Comparison of ENCODE assay signal across 8 cellular contexts in the genomic region with DNA sequence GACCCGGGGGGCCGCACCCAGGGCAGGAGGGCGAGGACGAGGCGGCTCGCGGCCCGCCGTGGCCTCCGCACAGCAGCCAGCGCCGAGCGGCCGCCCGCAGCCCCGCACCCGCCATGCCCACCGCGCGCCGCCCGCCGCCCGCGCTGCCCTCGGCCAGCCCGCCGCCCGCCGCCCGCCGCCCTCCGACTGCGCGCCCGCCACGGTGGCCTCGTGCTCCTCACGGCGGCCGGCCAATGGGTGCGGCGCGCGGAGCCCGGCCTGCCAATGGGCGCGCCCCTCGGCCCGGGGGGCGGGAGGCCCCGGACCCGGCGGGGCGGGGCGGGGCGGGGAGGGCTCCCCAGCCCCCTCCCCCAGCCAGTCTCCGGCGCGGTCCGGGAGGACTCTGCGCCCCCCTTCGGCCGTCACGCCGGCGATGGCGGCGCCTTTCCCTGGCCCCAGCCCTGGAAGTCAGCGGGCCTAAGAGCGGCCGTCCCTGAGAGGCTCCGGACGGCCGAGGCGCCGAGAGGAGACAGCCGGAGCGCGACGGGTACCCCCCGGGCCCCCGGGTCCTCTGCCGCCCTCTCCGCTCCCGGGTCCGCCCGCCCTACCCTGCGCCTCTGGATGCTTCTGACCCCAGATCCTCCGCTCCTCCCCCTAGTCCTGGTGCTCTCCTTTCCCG. TPM values are rescaled to one million over a fixed set of nuclear protein-coding genes. Genes with fewer than 3 reads are reported as not detected.
DNase-seq lines count a peak whose midpoint lies in the region; ATAC-seq, FAIRE-seq and TF ChIP-seq lines count a peak whose summit lies in the region.

A gene (minus strand): TSS at position 235 of the 658 bp plus-strand sequence. CDS start 120 bp downstream, at position 115.

- CTCF ChIA-PET in endothelial cell of umbilical vein (lab: Charles Lee): no interaction called here

- H3K36me3 ChIP-seq in endothelial cell of umbilical vein (ENCODE audit: control insufficient read depth in 2 of 2, extremely low read depth in 1 of 2, insufficient read depth in 2 of 2, low read length in 2 of 2): peaks cover 0 to 5% of the 10 kb centered on the region in 2 experiments

- peak; percentile 27 for ATAC-seq in HG02763 (IDR thresholded peaks at IDR 0.05; ENCODE audit: unreplicated experiment)
- ATAC-seq in GM18873 (IDR thresholded peaks at IDR 0.05; ENCODE audit: low FRiP score, unreplicated experiment): no peak

- peaks cover 57% of the 10 kb centered on the region for H3K4me1 ChIP-seq in endothelial cell of umbilical vein (ENCODE audit: control insufficient read depth, extremely low read depth, insufficient read depth, low read length)

- no peak within 1 kb of the TSS for H2AFZ ChIP-seq in endothelial cell of umbilical vein (ENCODE audit: low read depth, low read length)

- peak within 1 kb of the TSS; percentile 84 for H3K4me3 ChIP-seq in GM12864 (ENCODE audit: low read depth, low read length)
- H3K4me3 ChIP-seq in endothelial cell of umbilical vein (replicated peaks in 1 of 3; ENCODE audit: insufficient read depth in 1 of 3, low read depth in 1 of 3, low read length in 3 of 3): peak within 1 kb of the TSS; percentile 34 to 90 (median 71)

- H3K27me3 ChIP-seq in endothelial cell of umbilical vein (ENCODE audit: control insufficient read depth in 2 of 2, insufficient read depth in 2 of 2, low read length in 2 of 2): no peaks in the 10 kb centered on the region

- peak; percentile 62 for FAIRE-seq in endothelial cell of umbilical vein (lab: Jason Lieb, UNC)

- TF ChIP-seq CTCF in GM12864 (IDR thresholded peaks at IDR 0.05; ENCODE audit: low read depth, low read length, missing control alignments): no peak
- peak in 1 of 2 donors; percentile 21 for TF ChIP-seq CTCF in endothelial cell of umbilical vein (IDR thresholded peaks at IDR 0.05; ENCODE audit: extremely low read depth in 1 of 2, insufficient read depth in 1 of 2, low read depth in 1 of 2, low read length in 2 of 2)

- no peaks in the 10 kb centered on the region for H3K9me1 ChIP-seq in endothelial cell of umbilical vein (replicated peaks; ENCODE audit: control insufficient read depth, extremely low read depth, insufficient read depth, low read length)

- H3K4me2 ChIP-seq in endothelial cell of umbilical vein (ENCODE audit: insufficient read depth, low read length): peak within 1 kb of the TSS; percentile 79

- BruUV-seq in endothelial cell of umbilical vein (replicated peaks; lab: Mats Ljungman, UMichigan): no TSS peak

- H3K79me2 ChIP-seq in endothelial cell of umbilical vein (ENCODE audit: control insufficient read depth, insufficient read depth, low read length): peaks cover 59% of the 10 kb centered on the region

- H4K20me1 ChIP-seq in endothelial cell of umbilical vein (replicated peaks; ENCODE audit: control insufficient read depth, extremely low read depth, insufficient read depth, low read length): no peaks in the 10 kb centered on the region

- H3K9ac ChIP-seq in endothelial cell of umbilical vein (replicated peaks; ENCODE audit: extremely low read depth, insufficient read depth, low read length): peak within 1 kb of the TSS; percentile 95

- no peak for DNase-seq in GM12864 (ENCODE audit: low read depth)
- peak; percentile 80 for DNase-seq in NCI-H748 (lab: John Stamatoyannopoulos, UW; ENCODE audit: unreplicated experiment)
- DNase-seq in activated CD8-positive, alpha-beta memory T cell treated with anti-CD3 and anti-CD28 coated beads, Interleukin-2, amount 50 U/mL, for 4 hours: peak; percentile 69
- DNase-seq in endothelial cell of umbilical vein (ENCODE audit: low read depth, low spot score): peak; percentile 58
- peak; percentile 56 for DNase-seq in midbrain (lab: John Stamatoyannopoulos, UW)
- peak; percentile 56 to 73 for DNase-seq in stimulated activated CD8-positive, alpha-beta memory T cell treated with anti-CD3 and anti-CD28 coated beads, Interleukin-2, amount 100 ng/mL, for 48 hours (ENCODE audit: low read depth in 2 of 2)

- peak; percentile 52 for TF ChIP-seq POLR2A in endothelial cell of umbilical vein (IDR thresholded peaks at IDR 0.05; ENCODE audit: low read depth, low read length)

- POLR2A ChIA-PET in endothelial cell of umbilical vein (lab: Charles Lee): interaction anchor here (1.1 kb wide), 1 partner anchor 43 kb away, joined by 3 read pairs; no protein-coding TSS in a partner anchor

- no peaks in the 10 kb centered on the region for H3K9me3 ChIP-seq in endothelial cell of umbilical vein (replicated peaks; ENCODE audit: control insufficient read depth, insufficient read depth, low read length)

- H3K27ac ChIP-seq in endothelial cell of umbilical vein (ENCODE audit: insufficient read depth, low read depth, low read length): peak within 1 kb of the TSS; percentile 92

- intact Hi-C loops in endothelial cell of umbilical vein (cut with micrococcal nuclease): no loop called here

- dilution Hi-C loops in endothelial cell of umbilical vein (cut with MboI; ENCODE audit: extremely low pct_ligation_motif_present, low sequenced_read_pairs): no loop called here

TF ChIP-seq in endothelial cell of umbilical vein, 7 proteins besides CTCF, POLR2A, EP300 and RAD21:
- peak; percentile 36 for TF ChIP-seq POLR2AphosphoS5 (IDR thresholded peaks at IDR 0.05; ENCODE audit: insufficient read depth, low read depth, low read length)
- no peak for TF ChIP-seq MYC (IDR thresholded peaks at IDR 0.05; ENCODE audit: low read depth, low read length)

RNA-seq across cellular contexts. Expression of the gene that starts here (rescaled TPM):
- total RNA-seq in endothelial cell of umbilical vein: 298 and 327 TPM in 2 replicates
- polyA plus RNA-seq in endothelial cell of umbilical vein: 402 and 516 TPM in 2 replicates
- polyA plus RNA-seq in endothelial cell of umbilical vein (2011; cell fraction: cytosol; rRNA removed): 255 and 292 TPM in 2 replicates
- 357 and 428 TPM in 2 replicates for polyA plus RNA-seq in endothelial cell of umbilical vein (2011; cell fraction: nucleus; rRNA removed)
- 145 and 210 TPM in 2 replicates for polyA plus RNA-seq in endothelial cell of umbilical vein (2012)
- 347 and 373 TPM in 2 replicates for polyA minus RNA-seq in endothelial cell of umbilical vein
- 52.0 TPM for polyA minus RNA-seq in endothelial cell of umbilical vein (2011; cell fraction: cytosol; rRNA and poly(A)+ RNA removed)
- polyA minus RNA-seq in endothelial cell of umbilical vein (2011; cell fraction: nucleus; rRNA and poly(A)+ RNA removed): 114 and 115 TPM in 2 replicates
